In the genomic region with DNA sequence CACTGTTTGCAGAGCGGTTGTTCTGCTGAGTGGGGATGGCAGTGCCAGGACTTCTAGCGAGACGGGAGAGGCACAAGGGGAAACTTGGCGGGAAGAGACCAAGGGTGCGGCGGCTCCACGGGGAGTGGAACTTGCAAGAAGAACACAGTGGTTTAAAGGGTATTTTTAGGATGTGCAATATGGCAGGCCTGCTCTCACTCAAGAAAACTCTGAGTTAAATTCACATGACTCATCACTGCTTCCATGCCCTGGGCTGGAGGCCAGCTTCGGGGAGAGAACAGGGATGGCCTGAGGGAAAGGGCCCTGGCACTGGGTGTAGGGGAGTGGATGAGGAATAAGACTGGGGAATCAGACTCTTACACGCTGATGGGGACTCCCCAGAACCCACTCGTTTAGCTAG, we compare ENCODE assay signal across 10 cellular contexts. TPM values are rescaled to one million over a fixed set of nuclear protein-coding genes. Genes with fewer than 3 reads are reported as not detected.
A peak's percentile ranks its signal among the peaks of the same experiment; 100 is the strongest.
DNase-seq lines count a peak whose midpoint lies in the region; ATAC-seq and TF ChIP-seq lines count a peak whose summit lies in the region.
"Had no signal": no experiment of that assay in that cellular context is flagged by ENCODE, and none has a peak within 500 bp of the region (broad histone marks: within the 10 kb centered on the region; RNA-seq: fewer than 3 reads in every experiment).

No MANE protein-coding gene starts in this region.

- TF ChIP-seq CTCF in left lung (IDR thresholded peaks at IDR 0.05) (no peak), GM10248 (IDR thresholded peaks at IDR 0.05; ENCODE audit: control extremely low read depth, extremely low read depth, low read depth, missing control alignments) (no peak)

- no peak overlapping the region for H3K4me2 ChIP-seq in Karpas-422 (ENCODE audit: low read depth, low read length, poor library complexity, severe bottlenecking)

- no peak overlapping the region for H2AFZ ChIP-seq in Karpas-422 (ENCODE audit: low read length)

- H3K27ac ChIP-seq in left lung (no peak overlapping the region), Karpas-422 (ENCODE audit: low read length) (no peak overlapping the region)

- intact Hi-C loops in left lung (cut with DNase I): no loop called here

- CTCF ChIA-PET in activated CD4-positive, alpha-beta memory T cell treated with anti-CD3 and anti-CD28 coated beads, Interleukin-2, amount 10 ng/mL, durations not matched to agents 7 days and 5 days (lab: Charles Lee): no interaction called here
- CTCF ChIA-PET in GM10248 (lab: Yijun Ruan, JAX): no interaction called here

- no peak overlapping the region for H3K9ac ChIP-seq in Karpas-422 (ENCODE audit: low read length)

- H3K4me3 ChIP-seq in left lung: no peak overlapping the region
- no peak overlapping the region for H3K4me3 ChIP-seq in Karpas-422 (ENCODE audit: low read length)

- H3K9me3 Mint-ChIP-seq in activated CD4-positive, alpha-beta memory T cell treated with anti-CD3 and anti-CD28 coated beads, Interleukin-2, amount 10 ng/mL, durations not matched to agents 7 days and 5 days: no peaks in the 10 kb centered on the region
- no peaks in the 10 kb centered on the region for H3K9me3 Mint-ChIP-seq in activated naive CD8-positive, alpha-beta T cell treated with anti-CD3 and anti-CD28 coated beads for 36 hours

- H3K27me3 ChIP-seq in left lung: peaks cover 0 to 59% of the 10 kb centered on the region in 2 donors
- H3K27me3 ChIP-seq in Karpas-422 (ENCODE audit: low read length): no peaks in the 10 kb centered on the region

- no peaks in the 10 kb centered on the region for H3K79me2 ChIP-seq in Karpas-422 (ENCODE audit: low read length)

- H3K4me1 Mint-ChIP-seq in activated CD4-positive, alpha-beta memory T cell treated with anti-CD3 and anti-CD28 coated beads, Interleukin-2, amount 10 ng/mL, durations not matched to agents 7 days and 5 days: peaks cover 10% of the 10 kb centered on the region
- peaks cover 7% of the 10 kb centered on the region for H3K4me1 Mint-ChIP-seq in activated naive CD8-positive, alpha-beta T cell treated with anti-CD3 and anti-CD28 coated beads for 36 hours

- no peak overlapping the region for H3K27ac Mint-ChIP-seq in activated CD4-positive, alpha-beta memory T cell treated with anti-CD3 and anti-CD28 coated beads, Interleukin-2, amount 10 ng/mL, durations not matched to agents 7 days and 5 days
- H3K27ac Mint-ChIP-seq in activated naive CD8-positive, alpha-beta T cell treated with anti-CD3 and anti-CD28 coated beads for 36 hours: no peak overlapping the region
- H3K27ac Mint-ChIP-seq: CD4-positive, alpha-beta memory T cell had no signal

- H3K4me3 Mint-ChIP-seq in activated CD4-positive, alpha-beta memory T cell treated with anti-CD3 and anti-CD28 coated beads, Interleukin-2, amount 10 ng/mL, durations not matched to agents 7 days and 5 days: no peak overlapping the region
- no peak overlapping the region for H3K4me3 Mint-ChIP-seq in activated naive CD8-positive, alpha-beta T cell treated with anti-CD3 and anti-CD28 coated beads for 36 hours
- H3K4me3 Mint-ChIP-seq: CD4-positive, alpha-beta memory T cell had no signal

- DNase-seq in A172 (ENCODE audit: low spot score) (peak; percentile 83), HS-27A (ENCODE audit: low read depth) (peak; percentile 2), dedifferentiated amniotic fluid mesenchymal stem cell (ENCODE audit: extremely low spot score) (peak; percentile 74), left lung (peak in 1 of 2 donors; percentile 63), Karpas-422 (no peak), GM10248 (ENCODE audit: extremely low spot score) (no peak)
- DNase-seq in activated CD4-positive, alpha-beta memory T cell treated with anti-CD3 and anti-CD28 coated beads, Interleukin-2, amount 10 ng/mL, durations not matched to agents 7 days and 5 days: no peak
- no peak for DNase-seq in activated naive CD8-positive, alpha-beta T cell treated with anti-CD3 and anti-CD28 coated beads for 36 hours
- DNase-seq: CD4-positive, alpha-beta memory T cell; effector CD8-positive, alpha-beta T cell had no signal

- H3K36me3 ChIP-seq in left lung (no peaks in the 10 kb centered on the region), Karpas-422 (ENCODE audit: insufficient read depth, low read length) (no peaks in the 10 kb centered on the region)

- POLR2A ChIA-PET in activated CD4-positive, alpha-beta memory T cell treated with anti-CD3 and anti-CD28 coated beads, Interleukin-2, amount 10 ng/mL, durations not matched to agents 7 days and 5 days (lab: Charles Lee): no interaction called here
- POLR2A ChIA-PET in GM10248 (lab: Yijun Ruan, JAX): no interaction called here

- H3K9me3 ChIP-seq in left lung (no peaks in the 10 kb centered on the region), Karpas-422 (ENCODE audit: low read length) (no peaks in the 10 kb centered on the region)

- H3K36me3 Mint-ChIP-seq in activated CD4-positive, alpha-beta memory T cell treated with anti-CD3 and anti-CD28 coated beads, Interleukin-2, amount 10 ng/mL, durations not matched to agents 7 days and 5 days (ENCODE audit: low read depth): no peaks in the 10 kb centered on the region
- H3K36me3 Mint-ChIP-seq in activated naive CD8-positive, alpha-beta T cell treated with anti-CD3 and anti-CD28 coated beads for 36 hours: no peaks in the 10 kb centered on the region
- H3K36me3 Mint-ChIP-seq: CD4-positive, alpha-beta memory T cell had no signal

- peaks cover 2% of the 10 kb centered on the region; the same call in 1 of the 2 replicates for H4K20me1 ChIP-seq in Karpas-422 (ENCODE audit: insufficient read depth, low read depth, low read length)

- H3K4me1 ChIP-seq in left lung: peaks cover 0 to 29% of the 10 kb centered on the region in 2 donors
- peaks cover 13% of the 10 kb centered on the region for H3K4me1 ChIP-seq in Karpas-422 (ENCODE audit: low read length)

- ATAC-seq in left lung: peak; percentile 63

- H3K9me2 ChIP-seq in Karpas-422 (replicated peaks; ENCODE audit: insufficient read depth, low read length): no peaks in the 10 kb centered on the region

- H3K27me3 Mint-ChIP-seq in activated CD4-positive, alpha-beta memory T cell treated with anti-CD3 and anti-CD28 coated beads, Interleukin-2, amount 10 ng/mL, durations not matched to agents 7 days and 5 days: peaks cover 40% of the 10 kb centered on the region
- peaks cover 3% of the 10 kb centered on the region for H3K27me3 Mint-ChIP-seq in activated naive CD8-positive, alpha-beta T cell treated with anti-CD3 and anti-CD28 coated beads for 36 hours

RNA-seq across cellular contexts. Expression of gene CD300LD, which starts 13.3 kb away (rescaled TPM):
- not detected in 2 replicates for total RNA-seq in A172 (2014; rRNA removed; shearing (Covaris generic))
- total RNA-seq in left lung: under 1 TPM in 1 of 2 donors, not detected in 1; 0.29 TPM
- not detected for total RNA-seq in activated CD4-positive, alpha-beta memory T cell treated with anti-CD3 and anti-CD28 coated beads, Interleukin-2, amount 10 ng/mL, durations not matched to agents 7 days and 5 days
- not detected in 2 replicates for total RNA-seq in Karpas-422 (2014; rRNA removed; shearing (Covaris generic); ENCODE audit: low replicate concordance)
- total RNA-seq in activated naive CD8-positive, alpha-beta T cell treated with anti-CD3 and anti-CD28 coated beads for 36 hours: not detected
- total RNA-seq: CD4-positive, alpha-beta memory T cell had no signal

RNA-seq across cellular contexts. Expression of gene CD300E, which starts 18.2 kb away (rescaled TPM):
- not detected in 2 replicates for total RNA-seq in A172 (2014; rRNA removed; shearing (Covaris generic))
- total RNA-seq in left lung: 10 to 100 TPM in 1 of 2 donors, 1 to 10 TPM in 1; 3.2 to 28.7 TPM
- total RNA-seq in activated CD4-positive, alpha-beta memory T cell treated with anti-CD3 and anti-CD28 coated beads, Interleukin-2, amount 10 ng/mL, durations not matched to agents 7 days and 5 days: not detected
- not detected in 2 replicates for total RNA-seq in Karpas-422 (2014; rRNA removed; shearing (Covaris generic); ENCODE audit: low replicate concordance)
- not detected for total RNA-seq in activated naive CD8-positive, alpha-beta T cell treated with anti-CD3 and anti-CD28 coated beads for 36 hours
- total RNA-seq: CD4-positive, alpha-beta memory T cell had no signal

RNA-seq across cellular contexts. Expression of gene CD300H, which starts 38.1 kb away (rescaled TPM):
- total RNA-seq in A172 (2014; rRNA removed; shearing (Covaris generic)): not detected in 2 replicates
- total RNA-seq in left lung: under 1 TPM in 1 of 2 donors, not detected in 1; 0.76 TPM
- not detected for total RNA-seq in activated CD4-positive, alpha-beta memory T cell treated with anti-CD3 and anti-CD28 coated beads, Interleukin-2, amount 10 ng/mL, durations not matched to agents 7 days and 5 days
- total RNA-seq in Karpas-422 (2014; rRNA removed; shearing (Covaris generic); ENCODE audit: low replicate concordance): not detected in 2 replicates
- not detected for total RNA-seq in activated naive CD8-positive, alpha-beta T cell treated with anti-CD3 and anti-CD28 coated beads for 36 hours
- total RNA-seq: CD4-positive, alpha-beta memory T cell had no signal

RNA-seq across cellular contexts. Expression of gene CD300C, which starts 59.4 kb away (rescaled TPM):
- total RNA-seq in A172 (2014; rRNA removed; shearing (Covaris generic)): 0.45 and 0.46 TPM in 2 replicates
- total RNA-seq in left lung: 10 to 100 TPM in 1 of 2 donors, 1 to 10 TPM in 1; 6.6 to 11.0 TPM
- total RNA-seq in activated CD4-positive, alpha-beta memory T cell treated with anti-CD3 and anti-CD28 coated beads, Interleukin-2, amount 10 ng/mL, durations not matched to agents 7 days and 5 days: 1 to 10 TPM; 3.9 to 4.1 TPM
- not detected in 2 replicates for total RNA-seq in Karpas-422 (2014; rRNA removed; shearing (Covaris generic); ENCODE audit: low replicate concordance)
- total RNA-seq in activated naive CD8-positive, alpha-beta T cell treated with anti-CD3 and anti-CD28 coated beads for 36 hours: not detected
- total RNA-seq: CD4-positive, alpha-beta memory T cell had no signal

Comparison
In these comparisons a context has a peak if more than half of its experiments do, and no peak if none do; other contexts are left out.
1. DNase-seq: peak in A172 (single experiment), HS-27A (single experiment) and dedifferentiated amniotic fluid mesenchymal stem cell (single experiment); none in activated CD4-positive, alpha-beta memory T cell treated with anti-CD3 and anti-CD28 coated beads, Interleukin-2, amount 10 ng/mL, durations not matched to agents 7 days and 5 days (single experiment), Karpas-422 (single experiment), activated naive CD8-positive, alpha-beta T cell treated with anti-CD3 and anti-CD28 coated beads for 36 hours (single experiment) and GM10248 (single experiment).